In genomic region chr15:42087460-42087859, GRCh38 we compare ENCODE assay signal across 20 cellular contexts. TPM values are rescaled to one million over a fixed set of nuclear protein-coding genes. Genes with fewer than 3 reads are reported as not detected.
A peak's percentile ranks its signal among the peaks of the same experiment; 100 is the strongest.
DNase-seq lines count a peak whose midpoint lies in the region; ATAC-seq and TF ChIP-seq lines count a peak whose summit lies in the region.
"Had no signal": no experiment of that assay in that cellular context is flagged by ENCODE, and none has a peak within 500 bp of the region (broad histone marks: within the 10 kb centered on the region; RNA-seq: fewer than 3 reads in every experiment).

No MANE protein-coding gene starts in this region.

- no peaks in the 10 kb centered on the region for H3K79me1 ChIP-seq in H9 (ENCODE audit: insufficient read depth, low read depth, low read length, poor library complexity, severe bottlenecking)
- H3K79me1 ChIP-seq in neuronal stem cell (ENCODE audit: low read depth, low read length): no peaks in the 10 kb centered on the region

- H4K8ac ChIP-seq in H9 (replicated peaks; ENCODE audit: insufficient read length, low read depth, low read length) (no peak overlapping the region), neuronal stem cell (ENCODE audit: low read depth, low read length) (no peak overlapping the region)

- H3K4me3 Mint-ChIP-seq in H9: no peak overlapping the region
- H3K4me3 Mint-ChIP-seq: CD4-positive, alpha-beta memory T cell; HFFc6 had no signal

- H3K14ac ChIP-seq in H9 (ENCODE audit: insufficient read depth, low read length) (no peak overlapping the region), neuronal stem cell (ENCODE audit: low read length) (no peak overlapping the region)

- H3K27me3 ChIP-seq in H9 (ENCODE audit: insufficient read depth, low read length) (no peaks in the 10 kb centered on the region), neuronal stem cell (ENCODE audit: control insufficient read depth in 3 of 3, insufficient read depth in 3 of 3, low read depth in 1 of 3, low read length in 3 of 3) (peaks cover 0 to 21% (median 2%) of the 10 kb centered on the region in 3 experiments), stomach (peaks cover 0 to 36% (median 0%) of the 10 kb centered on the region in 3 donors)

- H3K4me1 ChIP-seq in H9 (ENCODE audit: insufficient read depth, low read length) (no peaks in the 10 kb centered on the region; the same call in 1 of the 2 replicates), neuronal stem cell (ENCODE audit: control insufficient read depth in 2 of 2, insufficient read depth in 1 of 2, low read depth in 1 of 2, low read length in 2 of 2) (peaks cover 12 to 15% of the 10 kb centered on the region in 2 donors), stomach (peaks cover 26 to 45% (median 35%) of the 10 kb centered on the region in 4 donors)

- H4K91ac ChIP-seq in H9 (ENCODE audit: insufficient read length, low read depth, low read length) (no peak overlapping the region), neuronal stem cell (ENCODE audit: low read depth, low read length, poor library complexity) (no peak overlapping the region)

- H3K23ac ChIP-seq in H9 (ENCODE audit: insufficient read length, low read depth, low read length) (no peak overlapping the region), neuronal stem cell (ENCODE audit: low read depth, low read length, poor library complexity) (no peak overlapping the region)

- no peak overlapping the region for H2BK120ac ChIP-seq in H9 (ENCODE audit: low read depth, low read length, poor library complexity, severe bottlenecking)
- H2BK120ac ChIP-seq in neuronal stem cell (ENCODE audit: low read depth, low read length): no peak overlapping the region

- H2BK15ac ChIP-seq in H9 (ENCODE audit: low read depth, low read length) (no peak overlapping the region), neuronal stem cell (ENCODE audit: low read length) (no peak overlapping the region)

- H3K27me3 Mint-ChIP-seq in H9 (ENCODE audit: low read depth): peaks cover 4% of the 10 kb centered on the region

- H2BK12ac ChIP-seq in H9 (ENCODE audit: insufficient read length, low read depth, low read length): no peak overlapping the region
- H2BK12ac ChIP-seq in neuronal stem cell (ENCODE audit: low read length): peak overlapping the region; percentile 28

- no peak for TF ChIP-seq POLR2A in stomach (IDR thresholded peaks at IDR 0.05)

- H3K9me3 ChIP-seq in H9 (ENCODE audit: control insufficient read depth, low read depth, low read length): no peaks in the 10 kb centered on the region
- H3K9me3 ChIP-seq in neuronal stem cell (replicated peaks in 1 of 2; ENCODE audit: control insufficient read depth in 2 of 2, insufficient read depth in 1 of 2, low read depth in 1 of 2, low read length in 2 of 2): no peaks in the 10 kb centered on the region
- H3K9me3 ChIP-seq in stomach: no peaks in the 10 kb centered on the region
- H3K9me3 ChIP-seq: HAP-1 had no signal

- H3K9me3 Mint-ChIP-seq in H9: no peaks in the 10 kb centered on the region; a peak in 1 of 5 replicates
- H3K9me3 Mint-ChIP-seq: HFFc6 had no signal

- H3T11ph ChIP-seq in H9 (ENCODE audit: low read length): no peak overlapping the region

- H3K18ac ChIP-seq in H9 (ENCODE audit: insufficient read length, low read depth, low read length) (no peak overlapping the region), neuronal stem cell (ENCODE audit: low read length) (no peak overlapping the region)

- H3K9ac ChIP-seq in H9 (ENCODE audit: extremely low read depth, insufficient read length, low read length) (no peak overlapping the region), neuronal stem cell (ENCODE audit: low read depth, low read length, poor library complexity) (no peak overlapping the region)

- no peak overlapping the region for H3K56ac ChIP-seq in H9 (ENCODE audit: insufficient read length, low read depth, low read length)

- H3K27ac Mint-ChIP-seq in H9: peak overlapping the region in 1 of 3 experiments; percentile 68; a peak in 1 of 7 replicates
- H3K27ac Mint-ChIP-seq: HFFc6 had no signal

- WGBS in H9 (ENCODE audit: extremely low coverage, insufficient read length, low lambda C conversion rate): no CpG with 5 or more reads among the region's 13 CpGs
- whole genome bisulfite sequencing in neuronal stem cell (ENCODE audit: extremely low coverage in 2 of 2, insufficient read length in 2 of 2, insufficient replicate concordance in 1 of 2), 2 donors: no CpG with 5 or more reads among the region's 13 CpGs
- WGBS in stomach, 5 donors: 92 to 97% (median 94%) methylated on average over 4 to 13 of the region's 13 CpGs

- H3K4me3 ChIP-seq in neuronal stem cell (ENCODE audit: low read length in 2 of 2) (no peak overlapping the region), stomach (no peak overlapping the region)
- H3K4me3 ChIP-seq: GM12878, HAP-1 had no signal

- TF ChIP-seq CTCF in H9 (conservative IDR thresholded peaks at IDR 0.05): no peak
- TF ChIP-seq CTCF in stomach (IDR thresholded peaks at IDR 0.05): no peak

- peaks cover 24 to 25% of the 10 kb centered on the region in 2 experiments for H3K4me1 Mint-ChIP-seq in H9

- H3K27ac ChIP-seq in H9 (ENCODE audit: insufficient read length, low read depth, low read length) (no peak overlapping the region), neuronal stem cell (replicated peaks; ENCODE audit: low read length) (no peak overlapping the region), stomach (no peak overlapping the region)

- H2AK5ac ChIP-seq in H9 (ENCODE audit: insufficient read length, low read length) (no peak overlapping the region), neuronal stem cell (ENCODE audit: low read depth, low read length) (no peak overlapping the region)

- no peaks in the 10 kb centered on the region for H3K36me3 ChIP-seq in neuronal stem cell (replicated peaks in 1 of 2; ENCODE audit: control insufficient read depth in 2 of 2, insufficient read depth in 2 of 2, low read length in 2 of 2)
- H3K36me3 ChIP-seq in stomach: no peaks in the 10 kb centered on the region
- H3K36me3 ChIP-seq: HAP-1 had no signal

- H3K4ac ChIP-seq in H9 (ENCODE audit: low read depth, low read length) (no peak overlapping the region), neuronal stem cell (ENCODE audit: low read length) (no peak overlapping the region)

- H4K20me1 ChIP-seq in H9 (ENCODE audit: control insufficient read depth, insufficient read depth, insufficient read length): no peaks in the 10 kb centered on the region

- ATAC-seq in HG03095 (IDR thresholded peaks at IDR 0.05; ENCODE audit: unreplicated experiment): no peak
- no peak for ATAC-seq in GM21528 (IDR thresholded peaks at IDR 0.05; ENCODE audit: low FRiP score, unreplicated experiment)
- ATAC-seq: GM12878 had no signal

- no peak overlapping the region for H4K5ac ChIP-seq in H9 (ENCODE audit: insufficient read length, low read depth, low read length)

- H2AFZ ChIP-seq in H9 (ENCODE audit: low read length) (no peak overlapping the region), neuronal stem cell (ENCODE audit: low read length) (no peak overlapping the region)

- no peak overlapping the region for H3K4me2 ChIP-seq in H9 (ENCODE audit: insufficient read depth, insufficient read length, low read length)
- no peak overlapping the region for H3K4me2 ChIP-seq in neuronal stem cell (ENCODE audit: insufficient read depth, low read length, poor library complexity, severe bottlenecking)

- no peak overlapping the region for H2BK20ac ChIP-seq in H9 (ENCODE audit: low read depth, low read length, poor library complexity, severe bottlenecking)

- no peak for TF ChIP-seq EP300 in stomach (IDR thresholded peaks at IDR 0.05)

- no peaks in the 10 kb centered on the region for H3K36me3 Mint-ChIP-seq in H9 (ENCODE audit: insufficient read depth in 1 of 3, low read depth in 3 of 3)
- H3K36me3 Mint-ChIP-seq: CD4-positive, alpha-beta memory T cell had no signal

- peak; percentile 25 for DNase-seq in H9
- no peak for DNase-seq in neuronal stem cell (ENCODE audit: low spot score)
- peak; percentile 19 for DNase-seq in stomach
- DNase-seq in EL: no peak
- DNase-seq: C1 segment of cervical spinal cord; Calu3; CD4-positive, alpha-beta memory T cell; COR-L47; DMS153; DND-41; GDM1; GOT3; HFFc6 had no signal

- H2BK5ac ChIP-seq in H9 (ENCODE audit: insufficient read length, low read length) (no peak overlapping the region), neuronal stem cell (ENCODE audit: low read length) (no peak overlapping the region)

- no peaks in the 10 kb centered on the region for H3K79me2 ChIP-seq in H9 (ENCODE audit: insufficient read depth, low read length)

- no peaks in the 10 kb centered on the region for H3K23me2 ChIP-seq in H9 (ENCODE audit: insufficient read length, low read depth, low read length, poor library complexity, severe bottlenecking)

- intact Hi-C loops in stomach (cut with DNase I; ENCODE audit: low total_unique reads): no loop called here

RNA-seq across cellular contexts. Expression of gene PLA2G4D, which starts 6.9 kb away (rescaled TPM):
- 0.33 TPM in 1 of 2 replicates, not detected in the other for total RNA-seq in H9 (2021)
- 0.03 TPM for polyA plus RNA-seq in neuronal stem cell (2013, experiment 1 of 2)
- polyA plus RNA-seq in neuronal stem cell (2013, experiment 2 of 2): 0.07 TPM
- total RNA-seq in stomach: 1 to 10 TPM in 2 of 5 donors, not detected in 3; 1.2 to 2.9 TPM
- polyA plus RNA-seq in stomach: 1 to 10 TPM in 1 of 3 donors, under 1 TPM in 1, not detected in 1; 0.18 to 3.2 TPM
- total RNA-seq: A172; A673; Calu3; CD4-positive, alpha-beta memory T cell; GM12878; HFFc6 had no signal
- polyA plus RNA-seq: BJ; CD4-positive, alpha-beta memory T cell had no signal

Comparison
In these comparisons a context has a peak if more than half of its experiments do, and no peak if none do; other contexts are left out.
1. DNase-seq: peak in H9 (single experiment) and stomach (single experiment); none in neuronal stem cell (single experiment) and EL (single experiment).